ENCODE assay signal across 1 cellular context in the genomic region with DNA sequence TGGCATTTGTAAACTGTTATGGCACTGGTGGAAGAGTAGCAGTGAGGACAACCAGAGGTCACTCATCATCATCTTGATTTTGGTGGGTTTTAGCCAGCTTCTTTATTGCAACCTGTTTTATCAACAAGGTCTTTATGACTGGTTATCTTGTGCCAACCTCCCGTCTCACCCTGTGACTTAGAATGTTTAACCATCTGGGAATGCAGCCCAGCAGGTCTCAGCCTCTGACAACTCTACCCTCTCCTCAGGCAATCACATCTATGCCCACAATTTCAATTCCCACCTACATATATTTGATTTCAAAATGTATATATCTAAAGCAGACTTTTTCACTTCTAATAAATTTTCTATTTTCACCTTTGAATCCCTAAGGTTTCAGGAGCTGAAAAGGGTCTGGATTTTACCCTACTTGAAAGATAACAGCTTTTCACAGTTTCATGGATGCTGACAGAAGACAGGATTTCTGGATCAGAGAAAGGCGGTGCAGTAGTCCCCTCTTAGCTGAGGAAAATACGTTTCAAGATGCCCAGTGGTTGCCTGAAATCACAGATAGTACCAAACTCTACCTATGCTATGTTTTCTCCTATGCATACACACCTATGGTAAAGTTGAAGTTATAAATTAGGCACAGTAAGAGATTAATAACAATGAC.
TF ChIP-seq lines count a peak whose summit lies in the region.

No MANE protein-coding gene starts in this region.

TF ChIP-seq in GM12878, 131 proteins besides CTCF, POLR2A, EP300 and RAD21 (continued from another document):
- no peak for TF ChIP-seq ZNF384 (IDR thresholded peaks at IDR 0.05; ENCODE audit: borderline replicate concordance, low read depth, low read length)
- TF ChIP-seq BRCA1 (IDR thresholded peaks at IDR 0.05; ENCODE audit: low read depth, low read length), result no peak
- no peak for TF ChIP-seq HDAC6 (IDR thresholded peaks at IDR 0.05; ENCODE audit: unreplicated experiment)
- TF ChIP-seq POU2F2 (IDR thresholded peaks at IDR 0.05; ENCODE audit: borderline replicate concordance, low read depth, low read length), result no peak
- no peak for TF ChIP-seq DPF2 (IDR thresholded peaks at IDR 0.05)
- TF ChIP-seq, protein P1, sequence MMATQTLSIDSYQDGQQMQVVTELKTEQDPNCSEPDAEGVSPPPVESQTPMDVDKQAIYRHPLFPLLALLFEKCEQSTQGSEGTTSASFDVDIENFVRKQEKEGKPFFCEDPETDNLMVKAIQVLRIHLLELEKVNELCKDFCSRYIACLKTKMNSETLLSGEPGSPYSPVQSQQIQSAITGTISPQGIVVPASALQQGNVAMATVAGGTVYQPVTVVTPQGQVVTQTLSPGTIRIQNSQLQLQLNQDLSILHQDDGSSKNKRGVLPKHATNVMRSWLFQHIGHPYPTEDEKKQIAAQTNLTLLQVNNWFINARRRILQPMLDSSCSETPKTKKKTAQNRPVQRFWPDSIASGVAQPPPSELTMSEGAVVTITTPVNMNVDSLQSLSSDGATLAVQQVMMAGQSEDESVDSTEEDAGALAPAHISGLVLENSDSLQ (IDR thresholded peaks at IDR 0.05), result no peak
- no peak for TF ChIP-seq RUNX3 (IDR thresholded peaks at IDR 0.05; ENCODE audit: low read length)
- TF ChIP-seq, protein P2, sequence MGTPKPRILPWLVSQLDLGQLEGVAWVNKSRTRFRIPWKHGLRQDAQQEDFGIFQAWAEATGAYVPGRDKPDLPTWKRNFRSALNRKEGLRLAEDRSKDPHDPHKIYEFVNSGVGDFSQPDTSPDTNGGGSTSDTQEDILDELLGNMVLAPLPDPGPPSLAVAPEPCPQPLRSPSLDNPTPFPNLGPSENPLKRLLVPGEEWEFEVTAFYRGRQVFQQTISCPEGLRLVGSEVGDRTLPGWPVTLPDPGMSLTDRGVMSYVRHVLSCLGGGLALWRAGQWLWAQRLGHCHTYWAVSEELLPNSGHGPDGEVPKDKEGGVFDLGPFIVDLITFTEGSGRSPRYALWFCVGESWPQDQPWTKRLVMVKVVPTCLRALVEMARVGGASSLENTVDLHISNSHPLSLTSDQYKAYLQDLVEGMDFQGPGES (IDR thresholded peaks at IDR 0.05), result no peak
- TF ChIP-seq, protein P3, sequence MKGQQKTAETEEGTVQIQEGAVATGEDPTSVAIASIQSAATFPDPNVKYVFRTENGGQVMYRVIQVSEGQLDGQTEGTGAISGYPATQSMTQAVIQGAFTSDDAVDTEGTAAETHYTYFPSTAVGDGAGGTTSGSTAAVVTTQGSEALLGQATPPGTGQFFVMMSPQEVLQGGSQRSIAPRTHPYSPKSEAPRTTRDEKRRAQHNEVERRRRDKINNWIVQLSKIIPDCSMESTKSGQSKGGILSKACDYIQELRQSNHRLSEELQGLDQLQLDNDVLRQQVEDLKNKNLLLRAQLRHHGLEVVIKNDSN (IDR thresholded peaks at IDR 0.05; ENCODE audit: borderline replicate concordance, extremely low read length, insufficient read depth, low read depth, low read length), result no peak
- no peak for TF ChIP-seq NR2C2 (IDR thresholded peaks at IDR 0.05; ENCODE audit: borderline replicate concordance, control insufficient read depth, insufficient read length, low read depth)
- TF ChIP-seq, protein P4, sequence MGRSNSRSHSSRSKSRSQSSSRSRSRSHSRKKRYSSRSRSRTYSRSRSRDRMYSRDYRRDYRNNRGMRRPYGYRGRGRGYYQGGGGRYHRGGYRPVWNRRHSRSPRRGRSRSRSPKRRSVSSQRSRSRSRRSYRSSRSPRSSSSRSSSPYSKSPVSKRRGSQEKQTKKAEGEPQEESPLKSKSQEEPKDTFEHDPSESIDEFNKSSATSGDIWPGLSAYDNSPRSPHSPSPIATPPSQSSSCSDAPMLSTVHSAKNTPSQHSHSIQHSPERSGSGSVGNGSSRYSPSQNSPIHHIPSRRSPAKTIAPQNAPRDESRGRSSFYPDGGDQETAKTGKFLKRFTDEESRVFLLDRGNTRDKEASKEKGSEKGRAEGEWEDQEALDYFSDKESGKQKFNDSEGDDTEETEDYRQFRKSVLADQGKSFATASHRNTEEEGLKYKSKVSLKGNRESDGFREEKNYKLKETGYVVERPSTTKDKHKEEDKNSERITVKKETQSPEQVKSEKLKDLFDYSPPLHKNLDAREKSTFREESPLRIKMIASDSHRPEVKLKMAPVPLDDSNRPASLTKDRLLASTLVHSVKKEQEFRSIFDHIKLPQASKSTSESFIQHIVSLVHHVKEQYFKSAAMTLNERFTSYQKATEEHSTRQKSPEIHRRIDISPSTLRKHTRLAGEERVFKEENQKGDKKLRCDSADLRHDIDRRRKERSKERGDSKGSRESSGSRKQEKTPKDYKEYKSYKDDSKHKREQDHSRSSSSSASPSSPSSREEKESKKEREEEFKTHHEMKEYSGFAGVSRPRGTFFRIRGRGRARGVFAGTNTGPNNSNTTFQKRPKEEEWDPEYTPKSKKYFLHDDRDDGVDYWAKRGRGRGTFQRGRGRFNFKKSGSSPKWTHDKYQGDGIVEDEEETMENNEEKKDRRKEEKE (IDR thresholded peaks at IDR 0.05), result no peak
- no peak for TF ChIP-seq SIX5 (IDR thresholded peaks at IDR 0.05; ENCODE audit: low read depth, low read length, severe bottlenecking)
- TF ChIP-seq, protein P5, sequence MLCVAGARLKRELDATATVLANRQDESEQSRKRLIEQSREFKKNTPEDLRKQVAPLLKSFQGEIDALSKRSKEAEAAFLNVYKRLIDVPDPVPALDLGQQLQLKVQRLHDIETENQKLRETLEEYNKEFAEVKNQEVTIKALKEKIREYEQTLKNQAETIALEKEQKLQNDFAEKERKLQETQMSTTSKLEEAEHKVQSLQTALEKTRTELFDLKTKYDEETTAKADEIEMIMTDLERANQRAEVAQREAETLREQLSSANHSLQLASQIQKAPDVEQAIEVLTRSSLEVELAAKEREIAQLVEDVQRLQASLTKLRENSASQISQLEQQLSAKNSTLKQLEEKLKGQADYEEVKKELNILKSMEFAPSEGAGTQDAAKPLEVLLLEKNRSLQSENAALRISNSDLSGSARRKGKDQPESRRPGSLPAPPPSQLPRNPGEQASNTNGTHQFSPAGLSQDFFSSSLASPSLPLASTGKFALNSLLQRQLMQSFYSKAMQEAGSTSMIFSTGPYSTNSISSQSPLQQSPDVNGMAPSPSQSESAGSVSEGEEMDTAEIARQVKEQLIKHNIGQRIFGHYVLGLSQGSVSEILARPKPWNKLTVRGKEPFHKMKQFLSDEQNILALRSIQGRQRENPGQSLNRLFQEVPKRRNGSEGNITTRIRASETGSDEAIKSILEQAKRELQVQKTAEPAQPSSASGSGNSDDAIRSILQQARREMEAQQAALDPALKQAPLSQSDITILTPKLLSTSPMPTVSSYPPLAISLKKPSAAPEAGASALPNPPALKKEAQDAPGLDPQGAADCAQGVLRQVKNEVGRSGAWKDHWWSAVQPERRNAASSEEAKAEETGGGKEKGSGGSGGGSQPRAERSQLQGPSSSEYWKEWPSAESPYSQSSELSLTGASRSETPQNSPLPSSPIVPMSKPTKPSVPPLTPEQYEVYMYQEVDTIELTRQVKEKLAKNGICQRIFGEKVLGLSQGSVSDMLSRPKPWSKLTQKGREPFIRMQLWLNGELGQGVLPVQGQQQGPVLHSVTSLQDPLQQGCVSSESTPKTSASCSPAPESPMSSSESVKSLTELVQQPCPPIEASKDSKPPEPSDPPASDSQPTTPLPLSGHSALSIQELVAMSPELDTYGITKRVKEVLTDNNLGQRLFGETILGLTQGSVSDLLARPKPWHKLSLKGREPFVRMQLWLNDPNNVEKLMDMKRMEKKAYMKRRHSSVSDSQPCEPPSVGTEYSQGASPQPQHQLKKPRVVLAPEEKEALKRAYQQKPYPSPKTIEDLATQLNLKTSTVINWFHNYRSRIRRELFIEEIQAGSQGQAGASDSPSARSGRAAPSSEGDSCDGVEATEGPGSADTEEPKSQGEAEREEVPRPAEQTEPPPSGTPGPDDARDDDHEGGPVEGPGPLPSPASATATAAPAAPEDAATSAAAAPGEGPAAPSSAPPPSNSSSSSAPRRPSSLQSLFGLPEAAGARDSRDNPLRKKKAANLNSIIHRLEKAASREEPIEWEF (IDR thresholded peaks at IDR 0.05; ENCODE audit: insufficient replicate concordance, low read depth, low read length), result no peak
- no peak for TF ChIP-seq MXI1 (IDR thresholded peaks at IDR 0.05; ENCODE audit: low read depth, low read length)
- TF ChIP-seq FOXM1 (IDR thresholded peaks at IDR 0.05; ENCODE audit: low read depth, low read length), result no peak
- TF ChIP-seq, protein P6, sequence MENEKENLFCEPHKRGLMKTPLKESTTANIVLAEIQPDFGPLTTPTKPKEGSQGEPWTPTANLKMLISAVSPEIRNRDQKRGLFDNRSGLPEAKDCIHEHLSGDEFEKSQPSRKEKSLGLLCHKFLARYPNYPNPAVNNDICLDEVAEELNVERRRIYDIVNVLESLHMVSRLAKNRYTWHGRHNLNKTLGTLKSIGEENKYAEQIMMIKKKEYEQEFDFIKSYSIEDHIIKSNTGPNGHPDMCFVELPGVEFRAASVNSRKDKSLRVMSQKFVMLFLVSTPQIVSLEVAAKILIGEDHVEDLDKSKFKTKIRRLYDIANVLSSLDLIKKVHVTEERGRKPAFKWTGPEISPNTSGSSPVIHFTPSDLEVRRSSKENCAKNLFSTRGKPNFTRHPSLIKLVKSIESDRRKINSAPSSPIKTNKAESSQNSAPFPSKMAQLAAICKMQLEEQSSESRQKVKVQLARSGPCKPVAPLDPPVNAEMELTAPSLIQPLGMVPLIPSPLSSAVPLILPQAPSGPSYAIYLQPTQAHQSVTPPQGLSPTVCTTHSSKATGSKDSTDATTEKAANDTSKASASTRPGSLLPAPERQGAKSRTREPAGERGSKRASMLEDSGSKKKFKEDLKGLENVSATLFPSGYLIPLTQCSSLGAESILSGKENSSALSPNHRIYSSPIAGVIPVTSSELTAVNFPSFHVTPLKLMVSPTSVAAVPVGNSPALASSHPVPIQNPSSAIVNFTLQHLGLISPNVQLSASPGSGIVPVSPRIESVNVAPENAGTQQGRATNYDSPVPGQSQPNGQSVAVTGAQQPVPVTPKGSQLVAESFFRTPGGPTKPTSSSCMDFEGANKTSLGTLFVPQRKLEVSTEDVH (IDR thresholded peaks at IDR 0.05; ENCODE audit: low read depth, partially characterized antibody), result no peak
- TF ChIP-seq IKZF1 (conservative IDR thresholded peaks at IDR 0.05), result no peak
- no peak for TF ChIP-seq SMARCA5 (IDR thresholded peaks at IDR 0.05)
